25 cellular contexts compared by ENCODE assay signal in genomic region chr7:55558962-55559920, GRCh38. TPM values are rescaled to one million over a fixed set of nuclear protein-coding genes. Genes with fewer than 3 reads are reported as not detected.
A peak's percentile ranks its signal among the peaks of the same experiment; 100 is the strongest.
DNase-seq lines count a peak whose midpoint lies in the region; ATAC-seq, FAIRE-seq and TF ChIP-seq lines count a peak whose summit lies in the region.
"Had no signal": no experiment of that assay in that cellular context is flagged by ENCODE, and none has a peak within 500 bp of the region (broad histone marks: within the 10 kb centered on the region; RNA-seq: fewer than 3 reads in every experiment).

No MANE protein-coding gene starts in this region.

- H3K9me3 ChIP-seq in skeletal muscle tissue (ENCODE audit: control insufficient read depth in 3 of 3, low read length in 3 of 3): no peaks in the 10 kb centered on the region
- no peaks in the 10 kb centered on the region for H3K9me3 ChIP-seq in mammary epithelial cell (replicated peaks; ENCODE audit: insufficient read depth, low read length)
- H3K9me3 ChIP-seq: gastroesophageal sphincter, HAP-1, left lung, SJCRH30, stomach had no signal

- peak overlapping the region; percentile 69 for H3K27ac Mint-ChIP-seq in activated T-cell treated with anti-CD3 and anti-CD28 coated beads, Interleukin-2, amount 50 U/mL, for 24 hours
- H3K27ac Mint-ChIP-seq in activated naive CD8-positive, alpha-beta T cell treated with anti-CD3 and anti-CD28 coated beads, Interleukin-2, amount 50 U/mL, for 24 hours: peak overlapping the region; percentile 25
- H3K27ac Mint-ChIP-seq in type B pancreatic cell: no peak overlapping the region

- no peaks in the 10 kb centered on the region for H3K27me3 Mint-ChIP-seq in activated T-cell treated with anti-CD3 and anti-CD28 coated beads, Interleukin-2, amount 50 U/mL, for 24 hours
- H3K27me3 Mint-ChIP-seq in activated naive CD8-positive, alpha-beta T cell treated with anti-CD3 and anti-CD28 coated beads, Interleukin-2, amount 50 U/mL, for 24 hours: no peaks in the 10 kb centered on the region
- H3K27me3 Mint-ChIP-seq in type B pancreatic cell: no peaks in the 10 kb centered on the region
- H3K27me3 Mint-ChIP-seq: brain; dendritic cell treated with granulocyte-macrophage colony-stimulating factor and Interleukin-4, amounts not matched to agents 40 ng/mL and 50 ng/mL, for 4 days had no signal

- intact Hi-C loops in mammary epithelial cell (cut with micrococcal nuclease): no loop called here

- peaks cover 89% of the 10 kb centered on the region for H3K4me1 Mint-ChIP-seq in activated T-cell treated with anti-CD3 and anti-CD28 coated beads, Interleukin-2, amount 50 U/mL, for 24 hours (ENCODE audit: low read depth)
- peaks cover 88% of the 10 kb centered on the region for H3K4me1 Mint-ChIP-seq in activated naive CD8-positive, alpha-beta T cell treated with anti-CD3 and anti-CD28 coated beads, Interleukin-2, amount 50 U/mL, for 24 hours
- peaks cover 61% of the 10 kb centered on the region for H3K4me1 Mint-ChIP-seq in type B pancreatic cell (ENCODE audit: unreplicated experiment)

- H3K4me2 ChIP-seq in mammary epithelial cell (ENCODE audit: insufficient read depth, low read depth, low read length): no peak overlapping the region

- H3K36me3 ChIP-seq in skeletal muscle tissue (ENCODE audit: control insufficient read depth in 3 of 3, insufficient read depth in 3 of 3, low read length in 3 of 3) (peaks cover 0 to 4% (median 3%) of the 10 kb centered on the region in 3 donors), mammary epithelial cell (ENCODE audit: insufficient read depth, low read length) (no peaks in the 10 kb centered on the region)
- H3K36me3 ChIP-seq: gastroesophageal sphincter had no signal

- H3K4me1 ChIP-seq in skeletal muscle tissue (ENCODE audit: control insufficient read depth in 3 of 3, insufficient read depth in 3 of 3, low read length in 3 of 3) (peaks cover 26 to 59% (median 47%) of the 10 kb centered on the region in 3 donors), mammary epithelial cell (ENCODE audit: insufficient read depth, low read length) (peaks cover 7% of the 10 kb centered on the region)
- H3K4me1 ChIP-seq: SJCRH30 had no signal

- TF ChIP-seq CTCF in type B pancreatic cell (conservative IDR thresholded peaks at IDR 0.05) (no peak), mammary epithelial cell (conservative IDR thresholded peaks at IDR 0.05 in 1 of 2, IDR thresholded peaks at IDR 0.05 in 1 of 2; ENCODE audit: extremely low read depth in 1 of 2, insufficient read depth in 1 of 2, low read depth in 1 of 2, low read length in 2 of 2) (no peak)

- H3K4me3 ChIP-seq in skeletal muscle tissue (ENCODE audit: low read length in 3 of 3) (no peak overlapping the region), mammary epithelial cell (replicated peaks in 1 of 3; ENCODE audit: insufficient read depth in 1 of 3, low read depth in 2 of 3, low read length in 3 of 3) (no peak overlapping the region)
- H3K4me3 ChIP-seq: gastroesophageal sphincter, HAP-1, left lung, SJCRH30, stomach had no signal

- no peak overlapping the region for H2AFZ ChIP-seq in mammary epithelial cell (ENCODE audit: low read depth, low read length)

- no peak for ATAC-seq in activated naive CD8-positive, alpha-beta T cell treated with anti-CD3 and anti-CD28 coated beads, Interleukin-2, amount 50 U/mL, for 24 hours
- ATAC-seq: gastroesophageal sphincter, left lung, right cardiac atrium had no signal

- H3K27me3 ChIP-seq in skeletal muscle tissue (ENCODE audit: control insufficient read depth in 3 of 3, insufficient read depth in 3 of 3, low read length in 3 of 3) (no peaks in the 10 kb centered on the region), mammary epithelial cell (ENCODE audit: insufficient read depth, low read length) (no peaks in the 10 kb centered on the region)
- H3K27me3 ChIP-seq: gastroesophageal sphincter, left lung, SJCRH30, stomach had no signal

- CTCF ChIA-PET in mammary epithelial cell (lab: Charles Lee; ENCODE audit: low non-redundant PET): no interaction called here

- H3K36me3 Mint-ChIP-seq in activated T-cell treated with anti-CD3 and anti-CD28 coated beads, Interleukin-2, amount 50 U/mL, for 24 hours (ENCODE audit: low read depth): peaks cover 47% of the 10 kb centered on the region
- peaks cover 29% of the 10 kb centered on the region for H3K36me3 Mint-ChIP-seq in activated naive CD8-positive, alpha-beta T cell treated with anti-CD3 and anti-CD28 coated beads, Interleukin-2, amount 50 U/mL, for 24 hours (ENCODE audit: low read depth)
- H3K36me3 Mint-ChIP-seq in type B pancreatic cell: peaks cover 11% of the 10 kb centered on the region

- 95% methylated on average over 12 of the region's 12 CpGs for WGBS in mammary epithelial cell (ENCODE audit: low coverage, missing lambda C conversion rate)

- in situ Hi-C loops in mammary epithelial cell (cut with MboI; ENCODE audit: low sequenced_read_pairs in 2 of 2): no loop called here

- H4K20me1 ChIP-seq in mammary epithelial cell (ENCODE audit: insufficient read depth, low read length): peaks cover 10% of the 10 kb centered on the region

- H3K79me2 ChIP-seq in mammary epithelial cell (ENCODE audit: insufficient read depth, low read length): peaks cover 98% of the 10 kb centered on the region

- peak overlapping the region; percentile 36 for H3K27ac ChIP-seq in skeletal muscle tissue (ENCODE audit: low read depth, low read length)
- no peak overlapping the region for H3K27ac ChIP-seq in mammary epithelial cell (ENCODE audit: insufficient read depth, low read depth, low read length)
- H3K27ac ChIP-seq: gastroesophageal sphincter, left lung, SJCRH30, stomach had no signal

- peak; percentile 23 for FAIRE-seq in GM19239 (lab: Jason Lieb, UNC)

- no peaks in the 10 kb centered on the region for H3K9me3 Mint-ChIP-seq in activated T-cell treated with anti-CD3 and anti-CD28 coated beads, Interleukin-2, amount 50 U/mL, for 24 hours
- no peaks in the 10 kb centered on the region for H3K9me3 Mint-ChIP-seq in activated naive CD8-positive, alpha-beta T cell treated with anti-CD3 and anti-CD28 coated beads, Interleukin-2, amount 50 U/mL, for 24 hours
- H3K9me3 Mint-ChIP-seq in type B pancreatic cell: no peaks in the 10 kb centered on the region
- H3K9me3 Mint-ChIP-seq: activated naive CD4-positive, alpha-beta T cell treated with anti-CD3 and anti-CD28 coated beads, Interleukin-2, amount 50 U/mL, for 72 hours; brain; dendritic cell treated with granulocyte-macrophage colony-stimulating factor and Interleukin-4, amounts not matched to agents 40 ng/mL and 50 ng/mL, for 4 days had no signal

- DNase-seq in activated T-cell treated with anti-CD3 and anti-CD28 coated beads, Interleukin-2, amount 50 U/mL, for 24 hours: no peak
- DNase-seq in activated T-cell treated with anti-CD3 and anti-CD28 coated beads, Interleukin-2, amount 50 U/mL, for 1 hour: no peak
- no peak for DNase-seq in GM19239 (ENCODE audit: insufficient read length, low spot score)
- DNase-seq in activated naive CD8-positive, alpha-beta T cell treated with anti-CD3 and anti-CD28 coated beads, Interleukin-2, amount 50 U/mL, for 24 hours: no peak
- DNase-seq in type B pancreatic cell (ENCODE audit: extremely low spot score, unreplicated experiment): no peak
- no peak for DNase-seq in middle frontal gyrus (ENCODE audit: extremely low spot score, low spot score)
- no peak for DNase-seq in mammary epithelial cell
- DNase-seq: activated CD4-positive, alpha-beta T cell treated with anti-CD3 and anti-CD28 coated beads for 1 hour; COR-L47; EL; left lung; NCI-H1930; NCI-H524 treated with DMSO at 0.1 percent for 48 hours; occipital lobe; right cardiac atrium; SJCRH30; stimulated activated CD4-positive, alpha-beta T cell treated with anti-CD3 and anti-CD28 coated beads, Interleukin-15, amount 100 ng/mL, for 24 hours; stomach; T-helper 9 cell had no signal

- dilution Hi-C loops in mammary epithelial cell (cut with HindIII; ENCODE audit: low sequenced_read_pairs): no loop called here

- H3K9ac ChIP-seq in skeletal muscle tissue (ENCODE audit: low read depth in 1 of 3, low read length in 3 of 3) (no peak overlapping the region), mammary epithelial cell (ENCODE audit: insufficient read depth, low read length) (no peak overlapping the region)

- H3K4me3 Mint-ChIP-seq in activated T-cell treated with anti-CD3 and anti-CD28 coated beads, Interleukin-2, amount 50 U/mL, for 24 hours: no peak overlapping the region
- no peak overlapping the region for H3K4me3 Mint-ChIP-seq in activated naive CD8-positive, alpha-beta T cell treated with anti-CD3 and anti-CD28 coated beads, Interleukin-2, amount 50 U/mL, for 24 hours
- H3K4me3 Mint-ChIP-seq in type B pancreatic cell: no peak overlapping the region
- H3K4me3 Mint-ChIP-seq: dendritic cell treated with granulocyte-macrophage colony-stimulating factor and Interleukin-4, amounts not matched to agents 40 ng/mL and 50 ng/mL, for 4 days had no signal

- no TSS peak for BruUV-seq in mammary epithelial cell (replicated peaks; lab: Mats Ljungman, UMichigan)

RNA-seq across cellular contexts. Expression of gene VOPP1, which starts 13.1 kb away (rescaled TPM):
- 23.5 TPM for total RNA-seq in skeletal muscle tissue
- 31.0 and 38.9 TPM in 2 replicates for total RNA-seq in type B pancreatic cell (ENCODE audit: low replicate concordance)
- 10 to 100 TPM; 43.2 to 65.3 TPM for total RNA-seq in mammary epithelial cell
- polyA plus RNA-seq in mammary epithelial cell: 52.1 TPM
- polyA minus RNA-seq in mammary epithelial cell: 79.0 TPM
